ENCODE assay signal across 12 cellular contexts in genomic region chr9:115164511-115164974, GRCh38. TPM values are rescaled to one million over a fixed set of nuclear protein-coding genes. Genes with fewer than 3 reads are reported as not detected.
DNase-seq lines count a peak whose midpoint lies in the region; ATAC-seq and TF ChIP-seq lines count a peak whose summit lies in the region.
"Had no signal": no experiment of that assay in that cellular context is flagged by ENCODE, and none has a peak within 500 bp of the region (broad histone marks: within the 10 kb centered on the region; RNA-seq: fewer than 3 reads in every experiment).

No MANE protein-coding gene starts in this region.

- ATAC-seq in IMR-90 (ENCODE audit: low read depth) (no peak), HG03159 (IDR thresholded peaks at IDR 0.05; ENCODE audit: unreplicated experiment) (no peak), HG02885 (IDR thresholded peaks at IDR 0.05; ENCODE audit: poor library complexity, unreplicated experiment) (no peak)
- ATAC-seq: CD8-positive, alpha-beta T cell; gastrocnemius medialis had no signal

- in situ Hi-C loops in IMR-90 (cut with MboI; ENCODE audit: low sequenced_read_pairs), result no loop called here

- H3K56ac ChIP-seq in IMR-90 (ENCODE audit: extremely low read depth, insufficient read depth, low read length), result no peak overlapping the region

- intact Hi-C loops in IMR-90 (cut with micrococcal nuclease) (no loop called here), spleen (cut with DNase I; ENCODE audit: low total_unique reads) (no loop called here)

- H2AK5ac ChIP-seq in IMR-90 (ENCODE audit: low read depth, low read length), result 0 out of 2 replicates have a peak overlapping the region, but pooled peaks have one; percentile 3

- DNase-seq in AG08396 (ENCODE audit: low spot score), result peak; percentile 18
- DNase-seq in IMR-90, result peak; percentile 33
- DNase-seq in amygdala (lab: John Stamatoyannopoulos, UW), result peak in 52 of 56 donors; percentile 2 to 92 (median 44)
- peak; percentile 68 for DNase-seq in kidney epithelial cell (ENCODE audit: low read depth)
- DNase-seq in spleen, result no peak
- DNase-seq in NCI-H1092 (lab: John Stamatoyannopoulos, UW), result no peak
- DNase-seq: activated effector memory CD4-positive, alpha-beta T cell treated with anti-CD3 and anti-CD28 coated beads, Interleukin-2, amount 50 U/mL, for 16 hours; CD8-positive, alpha-beta T cell; gastrocnemius medialis; sigmoid colon had no signal

- TF ChIP-seq POLR2A in IMR-90 (IDR thresholded peaks at IDR 0.05; ENCODE audit: low read depth, low read length) (no peak), spleen (IDR thresholded peaks at IDR 0.05) (no peak)

- POLR2A ChIA-PET in IMR-90 (lab: Charles Lee; ENCODE audit: unreplicated experiment), result interaction anchor here (0.7 kb wide), 1 partner anchor 47 kb away, joined by 3 read pairs; the partner anchor contains the start of gene TNC

- no peak overlapping the region for H4K91ac ChIP-seq in IMR-90 (ENCODE audit: insufficient read depth, low read depth, low read length)

- no peak overlapping the region for H3K18ac ChIP-seq in IMR-90 (ENCODE audit: low read depth, low read length)

- H3K4ac ChIP-seq in IMR-90 (ENCODE audit: low read depth, low read length), result 0 out of 2 replicates have a peak overlapping the region, but pooled peaks have one; percentile 23

- no peak overlapping the region for H3K23ac ChIP-seq in IMR-90 (ENCODE audit: low read depth, low read length)

- H4K8ac ChIP-seq in IMR-90 (ENCODE audit: low read depth in 2 of 2, low read length in 2 of 2), result no peak overlapping the region

- no peaks in the 10 kb centered on the region for H3K27me3 ChIP-seq in IMR-90 (ENCODE audit: control insufficient read depth, insufficient read depth, low read length)
- H3K27me3 ChIP-seq in kidney epithelial cell (ENCODE audit: control insufficient read depth, insufficient read depth, low read length), result no peaks in the 10 kb centered on the region
- no peaks in the 10 kb centered on the region for H3K27me3 ChIP-seq in spleen (replicated peaks in 1 of 7)
- H3K27me3 ChIP-seq: gastrocnemius medialis, sigmoid colon had no signal

- no peak for TF ChIP-seq CTCF in IMR-90 (conservative IDR thresholded peaks at IDR 0.05; ENCODE audit: low read depth, low read length)
- no peak for TF ChIP-seq CTCF in kidney epithelial cell (IDR thresholded peaks at IDR 0.05; ENCODE audit: insufficient read depth, low read length, poor library complexity, severe bottlenecking)
- TF ChIP-seq CTCF in spleen (IDR thresholded peaks at IDR 0.05 in 8 of 11, conservative IDR thresholded peaks at IDR 0.05 in 3 of 11), result no peak

- no peaks in the 10 kb centered on the region for H4K20me1 ChIP-seq in IMR-90 (ENCODE audit: insufficient read depth, low read length)

- H3K4me1 ChIP-seq in IMR-90 (ENCODE audit: control insufficient read depth, insufficient read depth, low read length), result peaks cover 5% of the 10 kb centered on the region; the same call in 1 of the 2 replicates
- H3K4me1 ChIP-seq in spleen, result no peaks in the 10 kb centered on the region
- H3K4me1 ChIP-seq: gastrocnemius medialis had no signal

- no peak for TF ChIP-seq RAD21 in IMR-90 (IDR thresholded peaks at IDR 0.05; ENCODE audit: low read length)

- H2BK15ac ChIP-seq in IMR-90 (ENCODE audit: low read depth, low read length), result no peak overlapping the region

- 0% methylated on average over 1 of the region's 3 CpGs; no CpG with 5 or more reads in 1 of the 2 experiments for WGBS in IMR-90 (ENCODE audit: extremely low coverage in 2 of 2, insufficient read length in 1 of 2), 2 experiments
- 38 to 57% (median 52%) methylated on average over 3 of the region's 3 CpGs for WGBS in spleen, 5 donors

- H3K9ac ChIP-seq in IMR-90 (ENCODE audit: low read depth, low read length), result no peak overlapping the region

- no TSS peak for BruUV-seq in IMR-90 (replicated peaks; lab: Mats Ljungman, UMichigan)

- no peak overlapping the region for H3K27ac ChIP-seq in IMR-90 (ENCODE audit: insufficient read depth, low read length)
- no peak overlapping the region for H3K27ac ChIP-seq in spleen
- H3K27ac ChIP-seq: gastrocnemius medialis had no signal

- peak overlapping the region; percentile 56 for H2BK20ac ChIP-seq in IMR-90 (ENCODE audit: low read depth, low read length)

- H2BK5ac ChIP-seq in IMR-90 (ENCODE audit: low read depth, low read length, poor library complexity, severe bottlenecking), result no peak overlapping the region

- no peak overlapping the region for H2AFZ ChIP-seq in IMR-90 (replicated peaks; ENCODE audit: low read length, poor library complexity)

- peak overlapping the region; percentile 29 for H2AK9ac ChIP-seq in IMR-90 (replicated peaks; ENCODE audit: low read depth, low read length, poor library complexity)

- peaks cover 4% of the 10 kb centered on the region; the same call in 1 of the 2 replicates for H3K9me1 ChIP-seq in IMR-90 (ENCODE audit: insufficient read depth, low read length)

- no peaks in the 10 kb centered on the region for H3K36me3 ChIP-seq in IMR-90 (ENCODE audit: control insufficient read depth, insufficient read depth, low read length)
- H3K36me3 ChIP-seq in kidney epithelial cell (ENCODE audit: control insufficient read depth, insufficient read depth, low read length), result no peaks in the 10 kb centered on the region
- no peaks in the 10 kb centered on the region for H3K36me3 ChIP-seq in spleen
- H3K36me3 ChIP-seq: gastrocnemius medialis, sigmoid colon had no signal

- no peaks in the 10 kb centered on the region for H3K79me1 ChIP-seq in IMR-90 (ENCODE audit: low read depth in 1 of 2, low read length in 2 of 2)

- no peak overlapping the region for H4K5ac ChIP-seq in IMR-90 (ENCODE audit: low read depth, low read length)

- no peak overlapping the region for H3K4me2 ChIP-seq in IMR-90 (ENCODE audit: low read depth, low read length)

- H3K4me3 ChIP-seq in IMR-90 (ENCODE audit: insufficient read depth, low read depth, low read length) (no peak overlapping the region), kidney epithelial cell (ENCODE audit: low read depth, low read length) (no peak overlapping the region), spleen (no peak overlapping the region)
- H3K4me3 ChIP-seq: gastrocnemius medialis, sigmoid colon had no signal

- CTCF ChIA-PET in IMR-90 (lab: Yijun Ruan, JAX), result no interaction called here

- H2BK120ac ChIP-seq in IMR-90 (ENCODE audit: low read depth, low read length), result peak overlapping the region; percentile 47

- dilution Hi-C loops in IMR-90 (cut with HindIII; ENCODE audit: low sequenced_read_pairs, unreplicated experiment), result no loop called here

- 0 out of 2 replicates have a peak overlapping the region, but pooled peaks have one; percentile 36 for H3K14ac ChIP-seq in IMR-90 (replicated peaks; ENCODE audit: low read depth, low read length)

- H3K9me3 ChIP-seq in IMR-90 (ENCODE audit: control insufficient read depth, insufficient read depth, low read length) (no peaks in the 10 kb centered on the region; the same call in 1 of the 2 replicates), spleen (no peaks in the 10 kb centered on the region)
- H3K9me3 ChIP-seq: gastrocnemius medialis, sigmoid colon had no signal

TF ChIP-seq in IMR-90, 13 proteins besides CTCF, POLR2A, EP300 and RAD21:
- TF ChIP-seq CEBPB (IDR thresholded peaks at IDR 0.05; ENCODE audit: low read depth, low read length) (no peak), SMC3 (IDR thresholded peaks at IDR 0.05; ENCODE audit: low read depth, low read length) (no peak), USF2 (IDR thresholded peaks at IDR 0.05; ENCODE audit: low read depth, low read length) (no peak), CHD1 (IDR thresholded peaks at IDR 0.05; ENCODE audit: low read depth, low read length) (no peak), FOS (IDR thresholded peaks at IDR 0.05; ENCODE audit: low read depth, low read length) (peak; percentile 52), RFX5 (IDR thresholded peaks at IDR 0.05; ENCODE audit: low read depth, low read length) (no peak)

RNA-seq across cellular contexts. Expression of gene TNC, which starts 46.6 kb away (rescaled TPM):
- total RNA-seq in IMR-90 (2012; rRNA removed) (170 and 192 TPM in 2 replicates), kidney epithelial cell (289 and 342 TPM in 2 replicates), spleen (100 to 1,000 TPM in 1 of 7 donors, 10 to 100 TPM in 6; 28.8 to 126 (median 58.7) TPM)
- polyA plus RNA-seq in IMR-90 (2012; rRNA removed) (236 and 253 TPM in 2 replicates), spleen (1 to 10 TPM; 1.7 to 7.8 (median 3.5) TPM)
- 158 and 229 TPM in 2 replicates for polyA plus RNA-seq in IMR-90 (2012; cell fraction: cytosol; rRNA removed)
- 320 and 374 TPM in 2 replicates for polyA plus RNA-seq in IMR-90 (2012; cell fraction: nucleus; rRNA removed; ENCODE audit: low replicate concordance)
- total RNA-seq: CD8-positive, alpha-beta T cell had no signal

Comparison
In these comparisons a context has a peak if more than half of its experiments do, and no peak if none do; other contexts are left out.
1. DNase-seq: peak in AG08396 (single experiment), IMR-90 (single experiment), amygdala (52 of 56) and kidney epithelial cell (single experiment); none in spleen (single experiment) and NCI-H1092 (single experiment).